ENCODE assay signal across 19 cellular contexts in genomic region chr4:6115746-6116586, GRCh38.
"Had no signal": no experiment of that assay in that cellular context is flagged by ENCODE, and none has a peak within 500 bp of the region (broad histone marks: within the 10 kb centered on the region; RNA-seq: fewer than 3 reads in every experiment).

No MANE protein-coding gene starts in this region.

- H3K4me1 ChIP-seq: heart right ventricle, parathyroid adenoma, transverse colon had no signal

- H3K4me3 Mint-ChIP-seq: activated naive CD8-positive, alpha-beta T cell treated with anti-CD3 and anti-CD28 coated beads, Interleukin-2, amount 10 ng/mL, durations not matched to agents 7 days and 5 days; activated T-cell treated with anti-CD3 and anti-CD28 coated beads, Interleukin-2, amount 50 U/mL, for 24 hours; activated T-helper 17 cell treated with anti-CD3 and anti-CD28 coated beads, Interleukin-2, amount 50 U/mL, for 72 hours; nephron progenitor cell; stimulated activated memory B cell treated with anti-CD40 and anti-IgM and Interleukin-4, amounts not matched to agents 10 μg/mL and 1 μg/mL and 100 μg/mL, for 72 hours; WTC11 had no signal

- H3K27me3 ChIP-seq: transverse colon had no signal

- H3K27me3 Mint-ChIP-seq: activated T-helper 17 cell treated with anti-CD3 and anti-CD28 coated beads, Interleukin-2, amount 50 U/mL, for 72 hours had no signal

- H3K9me3 ChIP-seq: heart right ventricle, transverse colon had no signal

- DNase-seq: activated naive CD4-positive, alpha-beta T cell treated with Interleukin-2 at 50 U/mL for 16 hours; activated naive CD8-positive, alpha-beta T cell treated with anti-CD3 and anti-CD28 coated beads, Interleukin-2, amount 10 ng/mL, durations not matched to agents 7 days and 5 days; activated T-cell treated with anti-CD3 and anti-CD28 coated beads, Interleukin-2, amount 50 U/mL, for 24 hours; amniotic stem cell; cortex of kidney; heart right ventricle; left colon; midbrain; nephron progenitor cell; nucleus accumbens; small intestine; T1000; transverse colon had no signal

- H3K4me1 Mint-ChIP-seq: stimulated activated memory B cell treated with anti-CD40 and anti-IgM and Interleukin-4, amounts not matched to agents 10 μg/mL and 1 μg/mL and 100 μg/mL, for 72 hours had no signal

- H3K36me3 ChIP-seq: heart right ventricle, transverse colon had no signal

- H3K27ac ChIP-seq: heart right ventricle, parathyroid adenoma, transverse colon had no signal

- ATAC-seq: activated T-helper 17 cell treated with anti-CD3 and anti-CD28 coated beads, Interleukin-2, amount 50 U/mL, for 72 hours; left colon; sciatic nerve; stimulated activated memory B cell treated with anti-CD40 and anti-IgM and Interleukin-4, amounts not matched to agents 10 μg/mL and 1 μg/mL and 100 μg/mL, for 72 hours had no signal

- H3K27ac Mint-ChIP-seq: activated naive CD8-positive, alpha-beta T cell treated with anti-CD3 and anti-CD28 coated beads, Interleukin-2, amount 10 ng/mL, durations not matched to agents 7 days and 5 days; activated T-cell treated with anti-CD3 and anti-CD28 coated beads, Interleukin-2, amount 50 U/mL, for 24 hours; activated T-helper 17 cell treated with anti-CD3 and anti-CD28 coated beads, Interleukin-2, amount 50 U/mL, for 72 hours; nephron progenitor cell; stimulated activated memory B cell treated with anti-CD40 and anti-IgM and Interleukin-4, amounts not matched to agents 10 μg/mL and 1 μg/mL and 100 μg/mL, for 72 hours had no signal

- H3K4me3 ChIP-seq: heart right ventricle, lung, transverse colon had no signal

- H3K9me3 Mint-ChIP-seq: activated naive CD8-positive, alpha-beta T cell treated with anti-CD3 and anti-CD28 coated beads, Interleukin-2, amount 10 ng/mL, durations not matched to agents 7 days and 5 days; activated T-cell treated with anti-CD3 and anti-CD28 coated beads, Interleukin-2, amount 50 U/mL, for 24 hours; activated T-helper 17 cell treated with anti-CD3 and anti-CD28 coated beads, Interleukin-2, amount 50 U/mL, for 72 hours; nephron progenitor cell; stimulated activated memory B cell treated with anti-CD40 and anti-IgM and Interleukin-4, amounts not matched to agents 10 μg/mL and 1 μg/mL and 100 μg/mL, for 72 hours; WTC11 had no signal

- H3K36me3 Mint-ChIP-seq: activated naive CD8-positive, alpha-beta T cell treated with anti-CD3 and anti-CD28 coated beads, Interleukin-2, amount 10 ng/mL, durations not matched to agents 7 days and 5 days; stimulated activated memory B cell treated with anti-CD40 and anti-IgM and Interleukin-4, amounts not matched to agents 10 μg/mL and 1 μg/mL and 100 μg/mL, for 72 hours; WTC11 had no signal
